In the genomic region with DNA sequence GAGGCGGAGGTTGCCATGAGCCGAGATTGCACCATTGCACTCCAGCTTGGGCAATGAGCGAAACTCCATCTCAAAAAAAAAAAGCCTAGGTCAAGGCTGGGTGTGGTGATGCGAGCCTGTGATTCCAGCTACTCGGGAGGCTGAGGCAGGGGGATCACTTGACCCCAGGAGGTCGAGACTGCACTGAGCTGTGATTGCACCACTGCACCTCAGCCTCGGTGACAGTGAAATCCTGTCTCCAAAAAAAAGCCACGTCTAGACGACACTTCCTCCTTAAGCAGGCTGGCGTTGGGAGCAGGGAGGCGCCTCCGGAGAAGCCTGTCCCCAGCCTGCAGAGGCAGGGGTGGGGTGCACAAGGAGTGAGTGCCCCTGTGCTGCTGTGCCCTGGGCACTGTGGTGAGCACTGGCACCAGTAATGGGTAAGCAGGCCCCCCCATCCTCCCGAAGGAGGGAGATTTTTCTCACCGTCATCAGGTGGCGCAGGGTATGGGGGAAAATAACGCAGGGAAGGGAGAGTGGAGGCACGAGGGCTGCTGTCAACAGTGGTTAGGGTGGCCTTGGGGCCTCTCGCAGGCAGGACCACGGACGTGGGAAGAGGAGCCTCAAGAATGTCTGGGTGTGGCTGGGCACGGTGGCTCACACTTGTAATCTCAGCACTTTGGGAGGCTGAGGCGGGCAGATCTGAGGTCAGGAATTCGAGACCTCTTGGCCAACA, we compare ENCODE assay signal across 6 cellular contexts. TPM values are rescaled to one million over a fixed set of nuclear protein-coding genes. Genes with fewer than 3 reads are reported as not detected.
A peak's percentile ranks its signal among the peaks of the same experiment; 100 is the strongest.
DNase-seq lines count a peak whose midpoint lies in the region; ATAC-seq, FAIRE-seq and TF ChIP-seq lines count a peak whose summit lies in the region.

No MANE protein-coding gene starts in this region.

- peaks cover 73% of the 10 kb centered on the region for H3K36me3 ChIP-seq in right atrium auricular region
- peaks cover 13 to 33% of the 10 kb centered on the region in 2 donors for H3K36me3 ChIP-seq in kidney (ENCODE audit: control insufficient read depth in 1 of 2, insufficient read depth in 2 of 2, low read length in 2 of 2)

- H3K27me3 ChIP-seq in right atrium auricular region = no peaks in the 10 kb centered on the region

- H3K4me3 ChIP-seq in right atrium auricular region = no peak overlapping the region
- no peak overlapping the region for H3K4me3 ChIP-seq in kidney (ENCODE audit: low read length in 2 of 2)

- H3K4me1 ChIP-seq in right atrium auricular region (peaks cover 0 to 18% of the 10 kb centered on the region in 2 donors), kidney (ENCODE audit: control insufficient read depth in 1 of 2, insufficient read depth in 1 of 2, low read depth in 1 of 2, low read length in 2 of 2) (peaks cover 0 to under 1% of the 10 kb centered on the region in 2 donors)

- H3K9ac ChIP-seq in kidney (ENCODE audit: low read length in 2 of 2) = no peak overlapping the region

- no peaks in the 10 kb centered on the region for H3K9me3 Mint-ChIP-seq in central memory CD8-positive, alpha-beta T cell

- intact Hi-C loops in Right ventricle myocardium superior (cut with DNase I) = no loop called here
- intact Hi-C loops in kidney (cut with DNase I) = no loop called here

- H3K4me3 Mint-ChIP-seq in central memory CD8-positive, alpha-beta T cell = peak overlapping the region; percentile 85

- ATAC-seq in Right ventricle myocardium superior (ENCODE audit: poor library complexity) = peak; percentile 18
- peak; percentile 57 for ATAC-seq in central memory CD8-positive, alpha-beta T cell (replicated peaks; ENCODE audit: extremely low read depth, poor library complexity, severe bottlenecking)
- ATAC-seq in GM18517 (IDR thresholded peaks at IDR 0.05; ENCODE audit: unreplicated experiment) = no peak

- peak overlapping the region; percentile 99 for H3K27ac Mint-ChIP-seq in central memory CD8-positive, alpha-beta T cell (ENCODE audit: low read depth)

- no peaks in the 10 kb centered on the region for H3K27me3 Mint-ChIP-seq in central memory CD8-positive, alpha-beta T cell

- peaks cover 56% of the 10 kb centered on the region for H3K4me1 Mint-ChIP-seq in central memory CD8-positive, alpha-beta T cell

- DNase-seq in Right ventricle myocardium superior (no peak), right atrium auricular region (ENCODE audit: low spot score) (no peak), NCI-H748 treated with DMSO at 0.1 percent for 48 hours (lab: John Stamatoyannopoulos, UW) (no peak), kidney (no peak)
- peak; percentile 52 to 67 for DNase-seq in central memory CD8-positive, alpha-beta T cell (ENCODE audit: low spot score in 2 of 2)

- H3K36me3 Mint-ChIP-seq in central memory CD8-positive, alpha-beta T cell (ENCODE audit: insufficient read depth) = peaks cover 81% of the 10 kb centered on the region

- H3K9me3 ChIP-seq in right atrium auricular region (no peaks in the 10 kb centered on the region), kidney (ENCODE audit: control insufficient read depth in 1 of 2, low read length in 2 of 2) (no peaks in the 10 kb centered on the region)

- TF ChIP-seq CTCF in right atrium auricular region (IDR thresholded peaks at IDR 0.05) (no peak), kidney (IDR thresholded peaks at IDR 0.05; ENCODE audit: borderline replicate concordance, extremely low read depth, insufficient read depth) (no peak)

- H3K27ac ChIP-seq in right atrium auricular region (no peak overlapping the region), kidney (ENCODE audit: low read depth in 2 of 2, low read length in 2 of 2) (no peak overlapping the region)

- no peak for FAIRE-seq in kidney (lab: Jason Lieb, UNC)

RNA-seq across cellular contexts. Expression of a gene that starts 0.7 kb away (rescaled TPM):
- total RNA-seq in Right ventricle myocardium superior = 4.9 TPM
- total RNA-seq in right atrium auricular region = 1 to 10 TPM in 1 of 2 donors, under 1 TPM in 1; 0.30 to 3.9 TPM
- total RNA-seq in kidney = 17.3 TPM
- 3.7 TPM for polyA plus RNA-seq in kidney (ENCODE audit: insufficient read depth, low read depth, low replicate concordance)

RNA-seq across cellular contexts. Expression of a gene that starts 6.0 kb away (rescaled TPM):
- total RNA-seq in Right ventricle myocardium superior (20.0 TPM), right atrium auricular region (10 to 100 TPM; 12.7 to 23.2 TPM), kidney (43.2 TPM)
- polyA plus RNA-seq in kidney (ENCODE audit: insufficient read depth, low read depth, low replicate concordance) = 25.2 TPM

RNA-seq across cellular contexts. Expression of a gene that starts 7.5 kb away (rescaled TPM):
- total RNA-seq in Right ventricle myocardium superior (153 TPM), right atrium auricular region (100 to 1,000 TPM; 163 to 240 TPM), kidney (172 TPM)
- 212 TPM for polyA plus RNA-seq in kidney (ENCODE audit: insufficient read depth, low read depth, low replicate concordance)

RNA-seq across cellular contexts. Expression of a gene that starts 9.7 kb away (rescaled TPM):
- total RNA-seq in Right ventricle myocardium superior (not detected), right atrium auricular region (under 1 TPM in 1 of 2 donors, not detected in 1; 0.31 TPM), kidney (0.35 TPM)
- 0.37 TPM for polyA plus RNA-seq in kidney (ENCODE audit: insufficient read depth, low read depth, low replicate concordance)

RNA-seq across cellular contexts. Expression of a gene that starts 26.1 kb away (rescaled TPM):
- total RNA-seq in Right ventricle myocardium superior (8.5 TPM), right atrium auricular region (10 to 100 TPM; 11.6 to 16.8 TPM), kidney (42.5 TPM)
- polyA plus RNA-seq in kidney (ENCODE audit: insufficient read depth, low read depth, low replicate concordance) = 36.4 TPM

Comparison
In these comparisons a context has a peak if more than half of its experiments do, and no peak if none do; other contexts are left out.
1. DNase-seq: peak in central memory CD8-positive, alpha-beta T cell (2 of 2); none in Right ventricle myocardium superior (single experiment), right atrium auricular region (single experiment), NCI-H748 treated with DMSO at 0.1 percent for 48 hours (single experiment) and kidney (single experiment).